Comparison of ENCODE assay signal across 34 cellular contexts in the genomic region with DNA sequence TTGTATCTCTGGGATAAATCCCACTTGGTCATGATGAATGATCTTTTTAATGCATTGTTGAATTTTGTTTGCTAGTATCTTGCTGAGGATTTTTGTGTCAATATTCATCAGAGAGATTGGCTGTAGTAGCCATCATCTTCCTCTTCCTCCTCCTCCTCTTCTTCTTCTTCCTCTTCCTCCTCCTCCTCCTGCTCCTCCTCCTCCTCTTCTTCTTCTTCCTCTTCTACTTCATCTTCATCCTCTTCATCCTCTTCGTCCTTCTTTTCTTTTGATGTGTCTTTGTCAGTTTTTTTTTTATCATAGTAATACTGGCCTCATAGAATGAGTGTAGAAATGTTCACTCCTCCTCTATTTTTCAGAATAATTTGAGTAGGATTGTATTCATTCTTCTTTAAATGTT.
"Had no signal": no experiment of that assay in that cellular context is flagged by ENCODE, and none has a peak within 500 bp of the region (broad histone marks: within the 10 kb centered on the region; RNA-seq: fewer than 3 reads in every experiment).

No MANE protein-coding gene starts in this region.

- H3K4me3 ChIP-seq: MG63 had no signal

- H3K36me3 ChIP-seq: MG63 had no signal

- H3K27me3 ChIP-seq: MG63 had no signal

- DNase-seq: Karpas-422, Kasumi-1, MG63, MM.1S, MV-4-11, NCI-H1048, NCI-H1092, NCI-H1092 treated with DMSO at 0.1 percent for 48 hours, NCI-H1105, NCI-H1105 treated with DMSO at 0.1 percent for 48 hours, NCI-H1417, NCI-H1417 treated with DMSO at 0.1 percent for 48 hours, NCI-H1436, NCI-H1436 treated with DMSO at 0.1 percent for 48 hours, NCI-H146, NCI-H1694, NCI-H1694 treated with DMSO at 0.1 percent for 48 hours, NCI-H187, NCI-H187 treated with DMSO at 0.1 percent for 48 hours, NCI-H1930, NCI-H2029, NCI-H2029 treated with DMSO at 0.1 percent for 48 hours, NCI-H2081, NCI-H2081 treated with DMSO at 0.1 percent for 48 hours, NCI-H2107, NCI-H2171, NCI-H2171 treated with DMSO at 0.1 percent for 48 hours, NCI-H2227 treated with DMSO at 0.1 percent for 48 hours, NCI-H226, NCI-H345, NCI-H446, NCI-H446 treated with DMSO at 0.1 percent for 48 hours, NCI-H510A, NCI-H510A treated with DMSO at 0.1 percent for 48 hours had no signal
